ENCODE assay signal across 13 cellular contexts in genomic region chr3:119779731-119780383, GRCh38. TPM values are rescaled to one million over a fixed set of nuclear protein-coding genes. Genes with fewer than 3 reads are reported as not detected.
A peak's percentile ranks its signal among the peaks of the same experiment; 100 is the strongest.
DNase-seq lines count a peak whose midpoint lies in the region; ATAC-seq and TF ChIP-seq lines count a peak whose summit lies in the region.
"Had no signal": no experiment of that assay in that cellular context is flagged by ENCODE, and none has a peak within 500 bp of the region (broad histone marks: within the 10 kb centered on the region; RNA-seq: fewer than 3 reads in every experiment).

No MANE protein-coding gene starts in this region.

- TF ChIP-seq POLR2A in Peyer's patch (IDR thresholded peaks at IDR 0.05): no peak

- H3K36me3 ChIP-seq in Peyer's patch: no peaks in the 10 kb centered on the region

- H3K4me3 ChIP-seq in Peyer's patch: no peak overlapping the region

- ATAC-seq in GM18502 (IDR thresholded peaks at IDR 0.05; ENCODE audit: poor library complexity, unreplicated experiment): peak; percentile 66
- ATAC-seq in GM21390 (IDR thresholded peaks at IDR 0.05; ENCODE audit: unreplicated experiment): peak; percentile 73
- ATAC-seq in HG03135 (IDR thresholded peaks at IDR 0.05; ENCODE audit: unreplicated experiment): peak; percentile 80
- ATAC-seq in activated T-helper 17 cell treated with anti-CD3 and anti-CD28 coated beads, Interleukin-2, amount 50 U/mL, for 72 hours (replicated peaks): no peak
- no peak for ATAC-seq in GM19328 (IDR thresholded peaks at IDR 0.05; ENCODE audit: unreplicated experiment)
- ATAC-seq in HG03439 (IDR thresholded peaks at IDR 0.05; ENCODE audit: unreplicated experiment): no peak
- ATAC-seq: stimulated activated effector memory CD8-positive, alpha-beta T cell treated with anti-CD3 and anti-CD28 coated beads, Interleukin-12 subunit alpha, Interleukin-12 subunit beta, amount 100 ng/mL, for 72 hours; WTC11 had no signal

- no peak overlapping the region for H3K4me3 Mint-ChIP-seq in activated T-helper 17 cell treated with anti-CD3 and anti-CD28 coated beads, Interleukin-2, amount 50 U/mL, for 72 hours
- H3K4me3 Mint-ChIP-seq: neural crest cell; stimulated activated effector memory CD8-positive, alpha-beta T cell treated with anti-CD3 and anti-CD28 coated beads, Interleukin-12 subunit alpha, Interleukin-12 subunit beta, amount 100 ng/mL, for 72 hours; WTC11 had no signal

- peaks cover 0 to 15% (median 0%) of the 10 kb centered on the region in 4 donors for H3K4me1 ChIP-seq in Peyer's patch

- TF ChIP-seq CTCF in Peyer's patch (IDR thresholded peaks at IDR 0.05): no peak

- H3K4me1 Mint-ChIP-seq in activated T-helper 17 cell treated with anti-CD3 and anti-CD28 coated beads, Interleukin-2, amount 50 U/mL, for 72 hours: no peaks in the 10 kb centered on the region
- H3K4me1 Mint-ChIP-seq: neural crest cell had no signal

- H3K27ac ChIP-seq in Peyer's patch: no peak overlapping the region

- H3K36me3 Mint-ChIP-seq in activated T-helper 17 cell treated with anti-CD3 and anti-CD28 coated beads, Interleukin-2, amount 50 U/mL, for 72 hours (ENCODE audit: low read depth): no peaks in the 10 kb centered on the region
- H3K36me3 Mint-ChIP-seq: stimulated activated effector memory CD8-positive, alpha-beta T cell treated with anti-CD3 and anti-CD28 coated beads, Interleukin-12 subunit alpha, Interleukin-12 subunit beta, amount 100 ng/mL, for 72 hours had no signal

- H3K9me3 Mint-ChIP-seq in activated T-helper 17 cell treated with anti-CD3 and anti-CD28 coated beads, Interleukin-2, amount 50 U/mL, for 72 hours: peaks cover 10% of the 10 kb centered on the region

- DNase-seq in hypothalamus (lab: John Stamatoyannopoulos, UW) (no peak), Peyer's patch (no peak)
- DNase-seq: NCI-H2081; stimulated activated CD4-positive, alpha-beta T cell treated with anti-CD3 and anti-CD28 coated beads, Interleukin-15, amount 100 ng/mL, for 24 hours had no signal

- peaks cover 2% of the 10 kb centered on the region for H3K27me3 Mint-ChIP-seq in activated T-helper 17 cell treated with anti-CD3 and anti-CD28 coated beads, Interleukin-2, amount 50 U/mL, for 72 hours

- H3K27ac Mint-ChIP-seq in activated T-helper 17 cell treated with anti-CD3 and anti-CD28 coated beads, Interleukin-2, amount 50 U/mL, for 72 hours: peak overlapping the region; percentile 80
- H3K27ac Mint-ChIP-seq: WTC11 had no signal

- H3K27me3 ChIP-seq in Peyer's patch: no peaks in the 10 kb centered on the region

- H3K9me3 ChIP-seq in Peyer's patch: no peaks in the 10 kb centered on the region

RNA-seq across cellular contexts. Expression of gene NR1I2, which starts 2.0 kb away (rescaled TPM):
- total RNA-seq in activated T-helper 17 cell treated with anti-CD3 and anti-CD28 coated beads, Interleukin-2, amount 50 U/mL, for 72 hours: under 1 TPM; 0.43 to 0.82 TPM
- total RNA-seq in Peyer's patch: 100 to 1,000 TPM in 3 of 4 donors, 10 to 100 TPM in 1; 56.9 to 572 (median 406) TPM

Comparison
In these comparisons a context has a peak if more than half of its experiments do, and no peak if none do; other contexts are left out.
1. ATAC-seq: peak in GM18502 (single experiment), GM21390 (single experiment) and HG03135 (single experiment); none in activated T-helper 17 cell treated with anti-CD3 and anti-CD28 coated beads, Interleukin-2, amount 50 U/mL, for 72 hours (single experiment), GM19328 (single experiment) and HG03439 (single experiment).
2. RNA of gene NR1I2, which starts 2.0 kb away (total RNA-seq): 56.9 to 572 TPM in Peyer's patch; 0.43 to 0.82 TPM in activated T-helper 17 cell treated with anti-CD3 and anti-CD28 coated beads, Interleukin-2, amount 50 U/mL, for 72 hours; every median in the first group is over 10 times any median in the second.